In genomic region chr4:88008624-88009235, GRCh38 we compare ENCODE assay signal across 1 cellular context.
A peak's percentile ranks its signal among the peaks of the same experiment; 100 is the strongest.
TF ChIP-seq lines count a peak whose summit lies in the region.

No MANE protein-coding gene starts in this region.

TF ChIP-seq in HepG2, 621 proteins besides CTCF, POLR2A, EP300 and RAD21:
- TF ChIP-seq MIER3 (CRISPR knock-in tag; IDR thresholded peaks at IDR 0.05; ENCODE audit: borderline replicate concordance) (no peak), GABPA (IDR thresholded peaks at IDR 0.05; ENCODE audit: low read depth, low read length) (no peak), GABPA (CRISPR knock-in tag; IDR thresholded peaks at IDR 0.05; ENCODE audit: low read depth) (peak; percentile 5; the same call in 1 of the 2 replicates), SAP130 (CRISPR knock-in tag; IDR thresholded peaks at IDR 0.05; ENCODE audit: low read depth) (0 out of 2 replicates have a peak, but pooled peaks have one; percentile 4)
